15 cellular contexts compared by ENCODE assay signal in genomic region chr18:3035635-3036034, GRCh38. TPM values are rescaled to one million over a fixed set of nuclear protein-coding genes. Genes with fewer than 3 reads are reported as not detected.
DNase-seq lines count a peak whose midpoint lies in the region; ATAC-seq, FAIRE-seq and TF ChIP-seq lines count a peak whose summit lies in the region.
"Had no signal": no experiment of that assay in that cellular context is flagged by ENCODE, and none has a peak within 500 bp of the region (broad histone marks: within the 10 kb centered on the region; RNA-seq: fewer than 3 reads in every experiment).

No MANE protein-coding gene starts in this region.

- no peaks in the 10 kb centered on the region for H3K36me3 Mint-ChIP-seq in stimulated activated effector memory CD8-positive, alpha-beta T cell treated with anti-CD3 and anti-CD28 coated beads, Interleukin-12 subunit alpha, Interleukin-12 subunit beta, amount 100 ng/mL, for 72 hours
- peaks cover 5% of the 10 kb centered on the region for H3K36me3 Mint-ChIP-seq in T-helper 17 cell (ENCODE audit: low read depth)
- H3K36me3 Mint-ChIP-seq: CD8-positive, alpha-beta T cell had no signal

- ATAC-seq in Right ventricle myocardium inferior (no peak), GM12878 (no peak), T-helper 17 cell (no peak)
- no peak for ATAC-seq in stimulated activated effector memory CD8-positive, alpha-beta T cell treated with anti-CD3 and anti-CD28 coated beads, Interleukin-12 subunit alpha, Interleukin-12 subunit beta, amount 100 ng/mL, for 72 hours
- ATAC-seq: CD8-positive, alpha-beta T cell; HCT116 had no signal

- peak; percentile 30 for DNase-seq in right atrium auricular region (ENCODE audit: low spot score)
- DNase-seq in Right ventricle myocardium inferior (ENCODE audit: missing footprints), result no peak
- no peak for DNase-seq in GM12878 (ENCODE audit: low read depth, low spot score)
- no peak for DNase-seq in stimulated activated effector memory CD8-positive, alpha-beta T cell treated with anti-CD3 and anti-CD28 coated beads, Interleukin-12 subunit alpha, Interleukin-12 subunit beta, amount 100 ng/mL, for 72 hours (ENCODE audit: low spot score in 2 of 2)
- no peak for DNase-seq in T-helper 17 cell
- DNase-seq in MG63, result no peak
- DNase-seq: Calu3; CD8-positive, alpha-beta T cell; DMS79 treated with DMSO at 0.1 percent for 48 hours; GOT3; H7; HFFc6 had no signal

- SMC1A ChIA-PET in GM12878 (lab: Charles Lee; ENCODE audit: uncharacterized antibody, unreplicated experiment), result interaction anchor here (0.8 to 2.2 kb wide), 3 partner anchors 21 to 43 kb away, joined by 4 to 10 read pairs (median 6); no protein-coding TSS in a partner anchor

- BruUV-seq in GM12878 (replicated peaks; lab: Mats Ljungman, UMichigan), result no TSS peak

- no peak for TF ChIP-seq RAD21 in GM12878 (IDR thresholded peaks at IDR 0.05; ENCODE audit: insufficient read depth, low read depth, low read length)

- no peaks in the 10 kb centered on the region for H3K9me3 Mint-ChIP-seq in stimulated activated effector memory CD8-positive, alpha-beta T cell treated with anti-CD3 and anti-CD28 coated beads, Interleukin-12 subunit alpha, Interleukin-12 subunit beta, amount 100 ng/mL, for 72 hours
- H3K9me3 Mint-ChIP-seq: CD8-positive, alpha-beta T cell; HFFc6 had no signal

- no peaks in the 10 kb centered on the region for H3K27me3 ChIP-seq in right atrium auricular region
- no peaks in the 10 kb centered on the region for H3K27me3 ChIP-seq in GM12878 (replicated peaks in 1 of 2; ENCODE audit: control insufficient read depth in 2 of 2, insufficient read depth in 2 of 2, low read length in 1 of 2)
- no peaks in the 10 kb centered on the region for H3K27me3 ChIP-seq in MG63
- H3K27me3 ChIP-seq: BLaER1 treated with 17β-estradiol and CSF1 and Interleukin-3, amounts not matched to agents 10 nM and 100 nM had no signal

- H3K4me3 Mint-ChIP-seq in stimulated activated effector memory CD8-positive, alpha-beta T cell treated with anti-CD3 and anti-CD28 coated beads, Interleukin-12 subunit alpha, Interleukin-12 subunit beta, amount 100 ng/mL, for 72 hours, result no peak overlapping the region
- no peak overlapping the region for H3K4me3 Mint-ChIP-seq in T-helper 17 cell
- H3K4me3 Mint-ChIP-seq: B cell; CD8-positive, alpha-beta T cell; HFFc6 had no signal

- H3K79me2 ChIP-seq in GM12878 (ENCODE audit: control insufficient read depth, insufficient read depth, low read length), result no peaks in the 10 kb centered on the region

- H3K27ac Mint-ChIP-seq in stimulated activated effector memory CD8-positive, alpha-beta T cell treated with anti-CD3 and anti-CD28 coated beads, Interleukin-12 subunit alpha, Interleukin-12 subunit beta, amount 100 ng/mL, for 72 hours, result peak overlapping the region; percentile 32
- no peak overlapping the region for H3K27ac Mint-ChIP-seq in T-helper 17 cell
- H3K27ac Mint-ChIP-seq: B cell; CD8-positive, alpha-beta T cell; HFFc6 had no signal

- H3K27ac ChIP-seq in right atrium auricular region (no peak overlapping the region), GM12878 (ENCODE audit: control insufficient read depth, insufficient read depth) (no peak overlapping the region)

- peaks cover 6% of the 10 kb centered on the region for H3K4me1 Mint-ChIP-seq in stimulated activated effector memory CD8-positive, alpha-beta T cell treated with anti-CD3 and anti-CD28 coated beads, Interleukin-12 subunit alpha, Interleukin-12 subunit beta, amount 100 ng/mL, for 72 hours
- peaks cover 13% of the 10 kb centered on the region for H3K4me1 Mint-ChIP-seq in T-helper 17 cell

- WGBS in GM12878 (ENCODE audit: insufficient coverage, insufficient replicate concordance, low lambda C conversion rate, missing lambda C conversion rate), result 55% methylated on average over 5 of the region's 5 CpGs

- H4K20me1 ChIP-seq in GM12878 (ENCODE audit: control insufficient read depth, insufficient read depth), result no peaks in the 10 kb centered on the region
- H4K20me1 ChIP-seq: BLaER1 treated with 17β-estradiol and CSF1 and Interleukin-3, amounts not matched to agents 10 nM and 100 nM had no signal

- H3K4me1 ChIP-seq in right atrium auricular region (no peaks in the 10 kb centered on the region), GM12878 (ENCODE audit: control insufficient read depth, insufficient read depth, low read length) (peaks cover 12% of the 10 kb centered on the region)

- H3K27me3 Mint-ChIP-seq in T-helper 17 cell, result no peaks in the 10 kb centered on the region
- H3K27me3 Mint-ChIP-seq: B cell had no signal

- H3K36me3 ChIP-seq in right atrium auricular region, result no peaks in the 10 kb centered on the region
- no peaks in the 10 kb centered on the region for H3K36me3 ChIP-seq in GM12878 (ENCODE audit: control insufficient read depth in 2 of 2, insufficient read depth in 2 of 2, low read length in 1 of 2)
- no peaks in the 10 kb centered on the region for H3K36me3 ChIP-seq in MG63
- H3K36me3 ChIP-seq: BLaER1 treated with 17β-estradiol and CSF1 and Interleukin-3, amounts not matched to agents 10 nM and 100 nM had no signal

- POLR2A ChIA-PET in GM12878 (lab: Charles Lee), result no interaction called here

- RAD21 ChIA-PET in GM12878 (lab: Charles Lee; ENCODE audit: unreplicated experiment), result no interaction called here

- H3K4me3 ChIP-seq in right atrium auricular region, result no peak overlapping the region
- H3K4me3 ChIP-seq in GM12878, result no peak overlapping the region
- no peak overlapping the region for H3K4me3 ChIP-seq in MG63

- no peak for FAIRE-seq in GM12878 (lab: Jason Lieb, UNC)

- no peak overlapping the region for H2AFZ ChIP-seq in GM12878 (ENCODE audit: control insufficient read depth, low read depth, low read length)

- in situ Hi-C loops in GM12878 (cut with MboI), result no loop called here

- no peak overlapping the region for H3K9ac ChIP-seq in GM12878 (ENCODE audit: control insufficient read depth, insufficient read depth, low read length)
- H3K9ac ChIP-seq: BLaER1 treated with 17β-estradiol and CSF1 and Interleukin-3, amounts not matched to agents 10 nM and 100 nM had no signal

- TF ChIP-seq POLR2A in GM12878 (IDR thresholded peaks at IDR 0.05; ENCODE audit: low read depth, low read length), result no peak

- CTCF ChIA-PET in GM12878 (lab: Yijun Ruan, JAX), result interaction anchor here (2.3 to 3.0 kb wide), 2 partner anchors 12 to 27 kb away, joined by 5 to 21 read pairs; no protein-coding TSS in a partner anchor

- no peak for TF ChIP-seq EP300 in GM12878 (IDR thresholded peaks at IDR 0.05; ENCODE audit: borderline replicate concordance in 1 of 2, control insufficient read depth in 1 of 2, low read depth in 2 of 2, low read length in 2 of 2)

- no peak for TF ChIP-seq CTCF in right atrium auricular region (IDR thresholded peaks at IDR 0.05)
- TF ChIP-seq CTCF in GM12878 (IDR thresholded peaks at IDR 0.05 in 2 of 3, conservative IDR thresholded peaks at IDR 0.05 in 1 of 3; ENCODE audit: control insufficient read depth in 2 of 3, extremely low read depth in 1 of 3, insufficient read depth in 1 of 3, low read depth in 3 of 3, low read length in 3 of 3), result no peak

- intact Hi-C loops in Right ventricle myocardium inferior (cut with DNase I) (no loop called here), GM12878 (cut with micrococcal nuclease; ENCODE audit: unreplicated experiment) (no loop called here)

- H3K9me3 ChIP-seq in right atrium auricular region (no peaks in the 10 kb centered on the region), GM12878 (replicated peaks; ENCODE audit: control insufficient read depth, insufficient read depth, low read length) (no peaks in the 10 kb centered on the region), T-helper 17 cell (ENCODE audit: control insufficient read depth, low read length, poor library complexity, severe bottlenecking) (no peaks in the 10 kb centered on the region), MG63 (no peaks in the 10 kb centered on the region)

- no peak overlapping the region for H3K4me2 ChIP-seq in GM12878 (ENCODE audit: control insufficient read depth, insufficient read depth)

TF ChIP-seq in GM12878, 131 proteins besides CTCF, POLR2A, EP300 and RAD21:
- TF ChIP-seq RB1 (IDR thresholded peaks at IDR 0.05; ENCODE audit: borderline replicate concordance) (no peak), PAX5 (IDR thresholded peaks at IDR 0.05; ENCODE audit: borderline replicate concordance, low read depth, low read length) (peak; percentile 88; the same call in 1 of the 2 replicates)

RNA-seq across cellular contexts. Expression of gene LPIN2, which starts 22.7 kb away (rescaled TPM):
- total RNA-seq in right atrium auricular region (10 to 100 TPM; 15.5 to 19.0 TPM), Right ventricle myocardium inferior (9.9 TPM), GM12878 (2014; rRNA removed) (18.3 and 19.5 TPM in 2 replicates), GM12878 (2014; rRNA removed; fragmentation: Illumina TruSeq; extraction: Trizol) (14.8 and 17.2 TPM in 2 replicates), GM12878 (2021) (19.6 and 23.5 TPM in 2 replicates), T-helper 17 cell (10 to 100 TPM; 75.8 to 84.8 TPM)
- total RNA-seq in GM12878 (2013; cell fraction: nucleolus; rRNA removed), result 45.1 and 47.9 TPM in 2 replicates
- 14.1 TPM for polyA plus RNA-seq in GM12878 (2011; ENCODE audit: low read depth)
- polyA plus RNA-seq in GM12878 (2011; rRNA removed) (28.0 and 32.0 TPM in 2 replicates), GM12878 (2014; fragmentation: Illumina TruSeq; extraction: Trizol) (19.1 and 24.1 TPM in 2 replicates), GM12878 (2014; fragmentation: Nextera tagmentation; extraction: Ambion mirVana) (1 to 10 TPM; 4.1 to 4.5 TPM), GM12878 (2014; rRNA removed) (13.7 and 17.1 TPM in 2 replicates), GM12878 (2016; fragmentation: Nextera tagmentation; extraction: Ambion mirVana) (10 to 100 TPM; 12.0 to 14.2 TPM)
- polyA plus RNA-seq in GM12878 (2011; cell fraction: cytosol; rRNA removed), result 18.7 and 20.1 TPM in 2 replicates
- polyA plus RNA-seq in GM12878 (2011; cell fraction: nucleus; rRNA removed), result 27.4 and 28.2 TPM in 2 replicates
- 14.0 and 18.7 TPM in 2 replicates for polyA plus RNA-seq in GM12878 (2012)
- polyA minus RNA-seq in GM12878 (2011; rRNA and poly(A)+ RNA removed), result 24.7 and 26.7 TPM in 2 replicates
- 9.6 and 12.5 TPM in 2 replicates for polyA minus RNA-seq in GM12878 (2011; cell fraction: cytosol; rRNA and poly(A)+ RNA removed)
- 10.8 and 17.7 TPM in 2 replicates for polyA minus RNA-seq in GM12878 (2011; cell fraction: nucleus; rRNA and poly(A)+ RNA removed)
- total RNA-seq in MG63 (2014; rRNA removed; shearing (Covaris generic); ENCODE audit: low replicate concordance), result 14.2 and 29.3 TPM in 2 replicates
